Comparison of ENCODE assay signal across 8 cellular contexts in genomic region chr16:28924762-28925385, GRCh38.
DNase-seq lines count a peak whose midpoint lies in the region; ATAC-seq lines count a peak whose summit lies in the region.

RABEP2 (minus strand) TSS chr16:28925238; CDS start chr16:28925163, 75 bp downstream.

- DNase-seq in Ammon's horn (ENCODE audit: low spot score) = peak; percentile 93
- peak; percentile 91 for DNase-seq in GM19240 (ENCODE audit: insufficient read length, low spot score)
- DNase-seq in NCI-H510A treated with DMSO at 0.1 percent for 48 hours (lab: John Stamatoyannopoulos, UW) = peak; percentile 99
- DNase-seq in activated CD4-positive, alpha-beta T cell treated with anti-CD3 and anti-CD28 coated beads for 48 hours = peak; percentile 99
- DNase-seq in kidney tubule cell (ENCODE audit: low spot score) = peak; percentile 94
- DNase-seq in stimulated activated CD4-positive, alpha-beta T cell treated with anti-CD3 and anti-CD28 coated beads, Interleukin-1b, Interleukin-23, amount 100 ng/mL, for 24 hours (ENCODE audit: low read depth in 4 of 4, low spot score in 1 of 4) = peak; percentile 90 to 97 (median 94)

- peak within 1 kb of the TSS; percentile 94 for H3K27ac ChIP-seq in cingulate gyrus (ENCODE audit: low read depth, low read length)

- peak; percentile 61 for ATAC-seq in HG03442 (IDR thresholded peaks at IDR 0.05; ENCODE audit: unreplicated experiment)

Comparison
In these comparisons a context has a peak if more than half of its experiments do, and no peak if none do; other contexts are left out.
1. Peak in every context shown above with its lines: DNase-seq, ATAC-seq and H3K27ac ChIP-seq.